In the genomic region with DNA sequence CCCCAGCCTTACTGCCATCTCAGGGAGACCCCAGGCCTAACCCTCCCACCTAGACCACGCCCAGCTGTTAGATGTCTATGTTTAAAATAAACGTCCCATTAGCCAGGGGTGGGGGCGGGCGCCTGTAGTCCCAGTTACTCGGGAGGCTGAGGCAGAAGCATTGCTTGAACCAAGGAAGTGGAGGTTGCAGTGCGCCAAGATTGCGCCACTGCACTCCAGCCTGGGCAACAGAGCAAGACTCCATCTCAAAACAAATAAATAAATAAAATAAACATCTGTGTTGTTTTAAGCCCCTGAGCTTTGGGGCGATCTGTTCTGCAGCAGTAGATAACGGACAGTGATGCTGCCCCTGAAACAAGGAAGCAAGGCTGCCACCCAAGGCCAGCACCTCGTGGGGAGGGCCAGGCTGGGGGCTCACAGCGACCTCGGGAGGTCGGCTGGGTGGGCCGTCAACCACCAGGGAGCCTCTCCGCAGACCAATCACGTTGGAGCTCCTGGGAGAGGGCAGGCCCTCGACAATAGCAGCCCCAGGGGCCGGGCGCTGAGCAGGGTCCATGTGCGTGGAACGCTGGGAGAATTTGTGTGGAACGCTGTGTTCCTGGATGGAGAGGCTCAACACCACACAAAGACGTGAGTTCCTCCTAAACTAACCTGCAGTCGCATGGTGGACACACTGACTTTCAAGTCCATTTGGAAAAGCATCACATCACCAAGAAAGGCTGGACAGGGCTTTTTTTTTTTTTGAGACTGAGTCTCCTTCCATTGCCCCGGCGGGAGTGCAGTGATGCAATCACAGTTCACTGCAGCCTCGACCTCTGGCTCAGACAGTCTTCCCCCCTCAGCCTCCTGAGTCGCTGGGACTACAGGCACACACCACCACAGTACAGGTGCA, we compare ENCODE assay signal across 9 cellular contexts. TPM values are rescaled to one million over a fixed set of nuclear protein-coding genes. Genes with fewer than 3 reads are reported as not detected.
DNase-seq lines count a peak whose midpoint lies in the region; ATAC-seq lines count a peak whose summit lies in the region.
"Had no signal": no experiment of that assay in that cellular context is flagged by ENCODE, and none has a peak within 500 bp of the region (broad histone marks: within the 10 kb centered on the region; RNA-seq: fewer than 3 reads in every experiment).

No MANE protein-coding gene starts in this region.

- H3K9me3 ChIP-seq in GM23248 (ENCODE audit: low read depth) (no peaks in the 10 kb centered on the region), NT2/D1 (ENCODE audit: insufficient read depth, low read length) (no peaks in the 10 kb centered on the region)

- in situ Hi-C loops in GM23248 (cut with MboI) = no loop called here

- peaks cover 15% of the 10 kb centered on the region; the same call in 1 of the 2 replicates for H3F3A ChIP-seq in GM23248 (ENCODE audit: insufficient read depth)

- no peak overlapping the region for H3K4me2 ChIP-seq in GM23248 (ENCODE audit: unreplicated experiment)

- intact Hi-C loops in sciatic nerve (cut with DNase I) = no loop called here

- no peaks in the 10 kb centered on the region for H3K9me2 ChIP-seq in GM23248 (ENCODE audit: insufficient read depth)

- H3K79me2 ChIP-seq in GM23248 (ENCODE audit: insufficient read depth) = 0 out of 2 replicates have a peak, but pooled peaks cover 8% of the 10 kb centered on the region

- peak; percentile 66 for DNase-seq in GM23248
- no peak for DNase-seq in NT2/D1 (ENCODE audit: low read depth, low spot score)
- DNase-seq in fibroblast of gingiva (ENCODE audit: low read depth) = peak; percentile 55
- DNase-seq in sciatic nerve (ENCODE audit: low spot score) = no peak
- no peak for DNase-seq in GF-D8 (lab: John Stamatoyannopoulos, UW)
- DNase-seq in NCI-H2029 treated with DMSO at 0.1 percent for 48 hours (lab: John Stamatoyannopoulos, UW) = no peak
- DNase-seq: stimulated activated CD4-positive, alpha-beta T cell treated with anti-CD3 and anti-CD28 coated beads, Interleukin-1b, Interleukin-23, amount 100 ng/mL, for 48 hours had no signal

- peak; percentile 34 for ATAC-seq in sciatic nerve
- no peak for ATAC-seq in HG02588 (IDR thresholded peaks at IDR 0.05; ENCODE audit: unreplicated experiment)

- H3K4me1 ChIP-seq in GM23248 (ENCODE audit: insufficient read depth) = 0 out of 2 replicates have a peak, but pooled peaks cover 10% of the 10 kb centered on the region
- H3K4me1 ChIP-seq in NT2/D1 (ENCODE audit: insufficient read depth, insufficient read length) = peaks cover 18% of the 10 kb centered on the region

- H3K27me3 ChIP-seq in GM23248 (replicated peaks; ENCODE audit: insufficient read depth) (no peaks in the 10 kb centered on the region), NT2/D1 (ENCODE audit: insufficient read depth, insufficient read length) (no peaks in the 10 kb centered on the region)
- H3K27me3 ChIP-seq: brain microvascular endothelial cell had no signal

- no peak overlapping the region for H3K9ac ChIP-seq in GM23248
- H3K9ac ChIP-seq in NT2/D1 (ENCODE audit: insufficient read length, low read depth) = peak overlapping the region; percentile 92

- 74 to 78% methylated on average over 28 of the region's 28 CpGs for WGBS in GM23248 (ENCODE audit: low coverage in 1 of 2, low lambda C conversion rate in 2 of 2, missing lambda C conversion rate in 2 of 2), 2 experiments

- peak overlapping the region; percentile 47 for H3K27ac ChIP-seq in GM23248

- H3K4me3 ChIP-seq in GM23248 (no peak overlapping the region), NT2/D1 (ENCODE audit: insufficient read length, low read depth) (peak overlapping the region; percentile 45)

- no peak overlapping the region for H2AFZ ChIP-seq in GM23248

- H4K20me1 ChIP-seq in GM23248 (ENCODE audit: insufficient read depth) = no peaks in the 10 kb centered on the region

- no peaks in the 10 kb centered on the region for H3K36me3 ChIP-seq in GM23248 (ENCODE audit: low read depth)
- peaks cover 22% of the 10 kb centered on the region for H3K36me3 ChIP-seq in NT2/D1 (ENCODE audit: insufficient read depth, insufficient read length, low read length)
- H3K36me3 ChIP-seq: brain microvascular endothelial cell had no signal

RNA-seq across cellular contexts. Expression of a gene that starts 1.0 kb away (rescaled TPM):
- 17.5 and 25.2 TPM in 2 replicates for total RNA-seq in GM23248 (2014; rRNA removed; shearing (Covaris generic))
- 3.0 and 3.7 TPM in 2 replicates for polyA plus RNA-seq in GM23248 (2016; fragmentation: Nextera tagmentation; extraction: Ambion mirVana)
- total RNA-seq in sciatic nerve = 21.4 TPM

RNA-seq across cellular contexts. Expression of a gene that starts 21.1 kb away (rescaled TPM):
- 0.65 TPM in 1 of 2 replicates, not detected in the other for total RNA-seq in GM23248 (2014; rRNA removed; shearing (Covaris generic))
- 0.15 and 0.37 TPM in 2 replicates for polyA plus RNA-seq in GM23248 (2016; fragmentation: Nextera tagmentation; extraction: Ambion mirVana)
- 0.94 TPM for total RNA-seq in sciatic nerve

RNA-seq across cellular contexts. Expression of a gene that starts 27.5 kb away (rescaled TPM):
- not detected in 2 replicates for total RNA-seq in GM23248 (2014; rRNA removed; shearing (Covaris generic))
- not detected in 2 replicates for polyA plus RNA-seq in GM23248 (2016; fragmentation: Nextera tagmentation; extraction: Ambion mirVana)
- total RNA-seq in sciatic nerve = not detected

RNA-seq across cellular contexts. Expression of a gene that starts 37.9 kb away (rescaled TPM):
- 0.13 TPM in 1 of 2 replicates, not detected in the other for total RNA-seq in GM23248 (2014; rRNA removed; shearing (Covaris generic))
- polyA plus RNA-seq in GM23248 (2016; fragmentation: Nextera tagmentation; extraction: Ambion mirVana) = 0.06 TPM in 1 of 2 replicates, not detected in the other
- 0.13 TPM for total RNA-seq in sciatic nerve

RNA-seq across cellular contexts. Expression of a gene that starts 51.8 kb away (rescaled TPM):
- 13.6 and 15.4 TPM in 2 replicates for total RNA-seq in GM23248 (2014; rRNA removed; shearing (Covaris generic))
- 7.7 and 7.8 TPM in 2 replicates for polyA plus RNA-seq in GM23248 (2016; fragmentation: Nextera tagmentation; extraction: Ambion mirVana)
- 11.1 TPM for total RNA-seq in sciatic nerve

Comparison
In these comparisons a context has a peak if more than half of its experiments do, and no peak if none do; other contexts are left out.
1. DNase-seq: peak in GM23248 (single experiment) and fibroblast of gingiva (single experiment); none in NT2/D1 (single experiment), sciatic nerve (single experiment), GF-D8 (single experiment) and NCI-H2029 treated with DMSO at 0.1 percent for 48 hours (single experiment).